ENCODE assay signal across 8 cellular contexts in genomic region chr11:44632466-44633123, GRCh38.
DNase-seq lines count a peak whose midpoint lies in the region; FAIRE-seq and TF ChIP-seq lines count a peak whose summit lies in the region.

No MANE protein-coding gene starts in this region.

- H3K18ac ChIP-seq in H1 (ENCODE audit: extremely low read depth, low read length), result peak overlapping the region; percentile 34; the same call in 1 of the 2 replicates

- H3K14ac ChIP-seq in H1 (ENCODE audit: insufficient read length), result no peak overlapping the region

- no peaks in the 10 kb centered on the region for H3K79me1 ChIP-seq in H1 (ENCODE audit: low read depth, low read length)

- TF ChIP-seq RAD21 in H1 (IDR thresholded peaks at IDR 0.05 in 1 of 2, conservative IDR thresholded peaks at IDR 0.05 in 1 of 2; ENCODE audit: low read depth in 2 of 2, low read length in 2 of 2), result peak; percentile 11 to 40; a peak in 3 of 4 replicates

- WGBS in H1 (ENCODE audit: extremely low coverage in 1 of 2, insufficient coverage in 1 of 2, insufficient read length in 1 of 2, insufficient replicate concordance in 2 of 2, low coverage in 1 of 2, low lambda C conversion rate in 2 of 2, missing lambda C conversion rate in 1 of 2), 2 experiments, result 65% methylated on average over 10 of the region's 10 CpGs; no CpG with 5 or more reads in 1 of the 2 experiments

- no peak overlapping the region for H2BK20ac ChIP-seq in H1 (ENCODE audit: low read length)

- no peak overlapping the region for H3K9ac ChIP-seq in H1 (replicated peaks in 1 of 4; ENCODE audit: extremely low read depth in 1 of 4, low read depth in 3 of 4, low read length in 3 of 4)

- no peaks in the 10 kb centered on the region for H3K23me2 ChIP-seq in H1 (ENCODE audit: low read depth, low read length)

- H3K4ac ChIP-seq in H1 (replicated peaks; ENCODE audit: insufficient read length, low read depth, low read length), result no peak overlapping the region

- H2AK5ac ChIP-seq in H1 (ENCODE audit: low read depth, low read length), result no peak overlapping the region

- H2BK5ac ChIP-seq in H1 (ENCODE audit: low read depth, low read length), result no peak overlapping the region

- no peak overlapping the region for H4K8ac ChIP-seq in H1 (ENCODE audit: extremely low read depth, insufficient read depth, low read length)

- H3K4me3 ChIP-seq in Peyer's patch, result no peak overlapping the region
- no peak overlapping the region for H3K4me3 ChIP-seq in H1 (ENCODE audit: extremely low read depth in 1 of 4, insufficient read depth in 2 of 4, low read depth in 3 of 4, low read length in 4 of 4)

- TF ChIP-seq CTCF in GM20000 (IDR thresholded peaks at IDR 0.05; ENCODE audit: extremely low read depth, missing control alignments) (peak; percentile 48), Peyer's patch (IDR thresholded peaks at IDR 0.05) (peak in 4 of 6 experiments; percentile 27 to 43 (median 37)), H1 (IDR thresholded peaks at IDR 0.05; ENCODE audit: control extremely low read depth in 1 of 3, insufficient read depth in 1 of 3, low read depth in 1 of 3, low read length in 3 of 3) (peak; percentile 24 to 39 (median 29); a peak in 3 of 4 replicates)

- no peak overlapping the region for H3K23ac ChIP-seq in H1 (ENCODE audit: insufficient read length)

- no peak for TF ChIP-seq EP300 in H1 (IDR thresholded peaks at IDR 0.05; ENCODE audit: borderline replicate concordance in 1 of 2, low read depth in 2 of 2, low read length in 2 of 2)

- no peak overlapping the region for H4K91ac ChIP-seq in H1 (replicated peaks; ENCODE audit: insufficient read length, low read length)

- CTCF ChIA-PET in H1 (lab: Charles Lee; ENCODE audit: partially characterized antibody), result interaction anchor here (0.7 to 4.6 kb wide), 22 partner anchors 10 to 275 kb away, joined by 3 to 33 read pairs (median 3); partner anchors contain the start of gene TSPAN18

- H3K4me2 ChIP-seq in H1 (ENCODE audit: insufficient read depth in 1 of 2, low read depth in 2 of 2, low read length in 2 of 2), result no peak overlapping the region

- no peak overlapping the region for H2AFZ ChIP-seq in H1 (ENCODE audit: low read length)

- no peak for TF ChIP-seq POLR2A in Peyer's patch (IDR thresholded peaks at IDR 0.05)
- TF ChIP-seq POLR2A in H1 (IDR thresholded peaks at IDR 0.05; ENCODE audit: control extremely low read depth in 1 of 2, low read depth in 2 of 2, low read length in 2 of 2), result no peak

- H3K27me3 ChIP-seq in Peyer's patch (no peaks in the 10 kb centered on the region), H1 (replicated peaks in 1 of 4; ENCODE audit: control insufficient read depth in 3 of 4, extremely low read depth in 1 of 4, insufficient read depth in 3 of 4, low read length in 3 of 4) (peaks cover 0 to 2% (median 1%) of the 10 kb centered on the region in 4 experiments; a peak in 1 of 7 replicates)

- H3K4me1 ChIP-seq in Peyer's patch, result peaks cover 0 to 21% (median 0%) of the 10 kb centered on the region in 4 donors
- H3K4me1 ChIP-seq in H1 (replicated peaks in 1 of 4; ENCODE audit: control insufficient read depth in 3 of 4, insufficient read depth in 4 of 4, low read length in 3 of 4), result peaks cover 0 to 13% (median 6%) of the 10 kb centered on the region in 4 experiments; a peak in 6 of 7 replicates

- H3K79me2 ChIP-seq in H1 (ENCODE audit: control insufficient read depth in 1 of 2, insufficient read depth in 2 of 2, low read length in 2 of 2), result no peaks in the 10 kb centered on the region

- no peak for FAIRE-seq in H1 (lab: Jason Lieb, UNC)

- POLR2A ChIA-PET in H1 (lab: Charles Lee; ENCODE audit: partially characterized antibody), result no interaction called here

- H4K5ac ChIP-seq in H1 (ENCODE audit: insufficient read length, low read depth, low read length), result no peak overlapping the region

- H3K36me3 ChIP-seq in Peyer's patch (no peaks in the 10 kb centered on the region), H1 (ENCODE audit: control insufficient read depth in 2 of 4, insufficient read depth in 4 of 4, low read length in 3 of 4) (no peaks in the 10 kb centered on the region)

- no peak overlapping the region for H2BK15ac ChIP-seq in H1 (ENCODE audit: low read length)

- DNase-seq in GM20000 (ENCODE audit: low spot score) (peak; percentile 61), Peyer's patch (peak in 2 of 3 donors; percentile 58 to 61), H1 (ENCODE audit: low read depth in 1 of 2, low spot score in 2 of 2) (peak in 1 of 2 experiments; percentile 57), myocyte (ENCODE audit: low read depth) (peak; percentile 72), NCI-H510A treated with DMSO at 0.1 percent for 48 hours (lab: John Stamatoyannopoulos, UW) (no peak), hippocampal formation (lab: John Stamatoyannopoulos, UW) (no peak), NCI-H774 (lab: John Stamatoyannopoulos, UW) (no peak), GOT3 (lab: John Stamatoyannopoulos, UW) (no peak)

- no peak overlapping the region for H2BK12ac ChIP-seq in H1 (ENCODE audit: low read depth, low read length)

- H3K27ac ChIP-seq in Peyer's patch (no peak overlapping the region), H1 (ENCODE audit: low read depth, low read length) (no peak overlapping the region)

- no peak overlapping the region for H2BK120ac ChIP-seq in H1 (replicated peaks; ENCODE audit: low read depth, low read length)

- H3K9me3 ChIP-seq in Peyer's patch, result no peaks in the 10 kb centered on the region
- H3K9me3 ChIP-seq in H1 (ENCODE audit: insufficient read depth in 2 of 2, low read depth in 1 of 2, low read length in 1 of 2), result peaks cover 0 to 4% of the 10 kb centered on the region in 2 experiments; a peak in 1 of 4 replicates

- no peak overlapping the region for H3K56ac ChIP-seq in H1 (replicated peaks; ENCODE audit: insufficient read length, low read depth, low read length)

- no peaks in the 10 kb centered on the region for H4K20me1 ChIP-seq in H1 (replicated peaks in 1 of 2; ENCODE audit: control insufficient read depth in 1 of 2, insufficient read depth in 2 of 2, low read length in 2 of 2)

TF ChIP-seq in H1, 55 proteins besides CTCF, POLR2A, EP300 and RAD21:
- TF ChIP-seq SAP30 (IDR thresholded peaks at IDR 0.05; ENCODE audit: insufficient read depth, insufficient replicate concordance, low read length) (no peak), SIRT6 (IDR thresholded peaks at IDR 0.05; ENCODE audit: low read length) (no peak), USF2 (IDR thresholded peaks at IDR 0.05; ENCODE audit: low read length) (no peak), POLR2AphosphoS5 (IDR thresholded peaks at IDR 0.05; ENCODE audit: low read depth, low read length) (no peak), CEBPB (IDR thresholded peaks at IDR 0.05; ENCODE audit: low read depth, low read length) (no peak), TAF7 (optimal IDR thresholded peaks at IDR 0.05; ENCODE audit: borderline replicate concordance, low read depth, low read length) (no peak), SRF (IDR thresholded peaks at IDR 0.05; ENCODE audit: low read depth, low read length) (no peak), KDM1A (IDR thresholded peaks at IDR 0.05; ENCODE audit: borderline replicate concordance, low read length) (no peak)

Comparison
In these comparisons a context has a peak if more than half of its experiments do, and no peak if none do; other contexts are left out.
1. DNase-seq: peak in GM20000 (single experiment), Peyer's patch (2 of 3) and myocyte (single experiment); none in NCI-H510A treated with DMSO at 0.1 percent for 48 hours (single experiment), hippocampal formation (0 of 2), NCI-H774 (single experiment) and GOT3 (single experiment).
2. Peak in every context shown above with its lines, with median percentiles within 50 percentile points of each other: CTCF ChIP-seq.